ENCODE assay signal across 1 cellular context in the genomic region with DNA sequence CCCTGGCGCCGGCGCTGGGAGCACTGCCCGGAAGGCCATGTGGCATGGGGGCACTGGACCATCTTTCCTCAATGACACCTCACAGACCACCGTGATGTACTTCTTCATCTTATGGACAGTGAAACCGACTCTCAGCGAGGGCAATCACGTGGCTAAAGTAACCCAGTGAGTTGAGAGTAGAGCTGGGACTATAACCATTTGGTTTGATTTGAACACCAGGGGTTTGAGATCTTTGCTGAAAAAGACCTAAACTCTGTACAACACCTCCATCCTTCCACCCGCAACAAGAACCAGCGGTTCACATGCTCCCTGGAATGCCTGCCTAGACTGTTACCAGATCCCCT.
TF ChIP-seq lines count a peak whose summit lies in the region.

No MANE protein-coding gene starts in this region.

TF ChIP-seq in H1, 55 proteins besides CTCF, POLR2A, EP300 and RAD21:
- TF ChIP-seq CHD2 (IDR thresholded peaks at IDR 0.05; ENCODE audit: low read length) (no peak), JUN (IDR thresholded peaks at IDR 0.05; ENCODE audit: low read depth, low read length) (no peak), KDM4A (IDR thresholded peaks at IDR 0.05; ENCODE audit: low read depth, low read length, severe bottlenecking) (no peak), RBBP5 (IDR thresholded peaks at IDR 0.05; ENCODE audit: borderline replicate concordance, low read depth, low read length) (no peak), SIN3A (conservative IDR thresholded peaks at IDR 0.05 in 1 of 2, IDR thresholded peaks at IDR 0.05 in 1 of 2; ENCODE audit: low read depth in 1 of 2, low read length in 2 of 2) (no peak), ZNF274 (IDR thresholded peaks at IDR 0.05; ENCODE audit: borderline replicate concordance, extremely low read depth, low read length) (no peak), EZH2 (IDR thresholded peaks at IDR 0.05; ENCODE audit: low read depth, low read length, severe bottlenecking) (no peak), ASH2L (IDR thresholded peaks at IDR 0.05; ENCODE audit: low read length) (no peak), CREB1 (IDR thresholded peaks at IDR 0.05) (no peak), CBX5 (IDR thresholded peaks at IDR 0.05; ENCODE audit: low read depth, low read length) (no peak), MAFK (IDR thresholded peaks at IDR 0.05; ENCODE audit: low read depth, low read length) (no peak), SIRT6 (IDR thresholded peaks at IDR 0.05; ENCODE audit: low read length) (no peak), CHD7 (IDR thresholded peaks at IDR 0.05; ENCODE audit: insufficient replicate concordance, low read length) (no peak), SP1 (IDR thresholded peaks at IDR 0.05; ENCODE audit: low read depth, low read length) (no peak)
- TF ChIP-seq, protein P1, sequence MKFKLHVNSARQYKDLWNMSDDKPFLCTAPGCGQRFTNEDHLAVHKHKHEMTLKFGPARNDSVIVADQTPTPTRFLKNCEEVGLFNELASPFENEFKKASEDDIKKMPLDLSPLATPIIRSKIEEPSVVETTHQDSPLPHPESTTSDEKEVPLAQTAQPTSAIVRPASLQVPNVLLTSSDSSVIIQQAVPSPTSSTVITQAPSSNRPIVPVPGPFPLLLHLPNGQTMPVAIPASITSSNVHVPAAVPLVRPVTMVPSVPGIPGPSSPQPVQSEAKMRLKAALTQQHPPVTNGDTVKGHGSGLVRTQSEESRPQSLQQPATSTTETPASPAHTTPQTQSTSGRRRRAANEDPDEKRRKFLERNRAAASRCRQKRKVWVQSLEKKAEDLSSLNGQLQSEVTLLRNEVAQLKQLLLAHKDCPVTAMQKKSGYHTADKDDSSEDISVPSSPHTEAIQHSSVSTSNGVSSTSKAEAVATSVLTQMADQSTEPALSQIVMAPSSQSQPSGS (IDR thresholded peaks at IDR 0.05; ENCODE audit: low read length) = no peak
- TF ChIP-seq, protein P2, sequence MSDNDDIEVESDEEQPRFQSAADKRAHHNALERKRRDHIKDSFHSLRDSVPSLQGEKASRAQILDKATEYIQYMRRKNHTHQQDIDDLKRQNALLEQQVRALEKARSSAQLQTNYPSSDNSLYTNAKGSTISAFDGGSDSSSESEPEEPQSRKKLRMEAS (IDR thresholded peaks at IDR 0.05) = no peak
